In genomic region chr18:42290318-42291307, GRCh38 we compare ENCODE assay signal across 16 cellular contexts.
DNase-seq lines count a peak whose midpoint lies in the region; TF ChIP-seq lines count a peak whose summit lies in the region.
"Had no signal": no experiment of that assay in that cellular context is flagged by ENCODE, and none has a peak within 500 bp of the region (broad histone marks: within the 10 kb centered on the region; RNA-seq: fewer than 3 reads in every experiment).

No MANE protein-coding gene starts in this region.

- WGBS in endodermal cell (ENCODE audit: insufficient coverage in 1 of 2, insufficient read length in 1 of 2), 2 experiments, result 86 to 100% methylated on average over 2 to 7 of the region's 7 CpGs

- no peaks in the 10 kb centered on the region for H3K36me3 Mint-ChIP-seq in endodermal cell (ENCODE audit: low read depth)
- H3K36me3 Mint-ChIP-seq in neural progenitor cell, result no peaks in the 10 kb centered on the region
- H3K36me3 Mint-ChIP-seq: CD14-positive monocyte had no signal

- H3K4me1 Mint-ChIP-seq in endodermal cell (peaks cover 10% of the 10 kb centered on the region), neural progenitor cell (no peaks in the 10 kb centered on the region)
- H3K4me1 Mint-ChIP-seq: CD14-positive monocyte had no signal

- H3K4me1 ChIP-seq in endodermal cell (ENCODE audit: control insufficient read depth, insufficient read depth, low read length) (peaks cover 4% of the 10 kb centered on the region), neural progenitor cell (no peaks in the 10 kb centered on the region)
- H3K4me1 ChIP-seq: A549, Peyer's patch had no signal

- H3K79me2 ChIP-seq in neural progenitor cell (ENCODE audit: low read depth), result no peaks in the 10 kb centered on the region

- no peaks in the 10 kb centered on the region for H3F3A ChIP-seq in neural progenitor cell (ENCODE audit: low read depth)

- H3K27me3 Mint-ChIP-seq in endodermal cell (ENCODE audit: insufficient read depth) (no peaks in the 10 kb centered on the region), neural progenitor cell (ENCODE audit: insufficient read depth, low read depth) (no peaks in the 10 kb centered on the region)

- no peak for TF ChIP-seq CTCF in endodermal cell (conservative IDR thresholded peaks at IDR 0.05)
- no peak for TF ChIP-seq CTCF in neural progenitor cell (IDR thresholded peaks at IDR 0.05)

- H3K9me3 ChIP-seq in endodermal cell (ENCODE audit: control insufficient read depth, low read length) (no peaks in the 10 kb centered on the region), neural progenitor cell (ENCODE audit: low read depth) (no peaks in the 10 kb centered on the region)
- H3K9me3 ChIP-seq: A549, Peyer's patch had no signal

- intact Hi-C loops in posterior vena cava (cut with DNase I) (no loop called here), head of caudate nucleus (cut with DNase I) (no loop called here)

- H3K4me2 ChIP-seq in neural progenitor cell, result no peak overlapping the region
- H3K4me2 ChIP-seq: A549 had no signal

- H3K9me3 Mint-ChIP-seq in endodermal cell (no peaks in the 10 kb centered on the region), neural progenitor cell (no peaks in the 10 kb centered on the region)
- H3K9me3 Mint-ChIP-seq: CD14-positive monocyte had no signal

- H2AFZ ChIP-seq in neural progenitor cell (replicated peaks), result no peak overlapping the region

- no peaks in the 10 kb centered on the region for H4K20me1 ChIP-seq in neural progenitor cell (ENCODE audit: low read depth)

- H3K27me3 ChIP-seq in endodermal cell (ENCODE audit: control insufficient read depth, insufficient read depth, low read length, poor library complexity, severe bottlenecking) (no peaks in the 10 kb centered on the region), neural progenitor cell (no peaks in the 10 kb centered on the region)
- H3K27me3 ChIP-seq: Peyer's patch had no signal

- peak overlapping the region; percentile 63 for H3K27ac ChIP-seq in endodermal cell (ENCODE audit: low read depth, low read length)
- H3K27ac ChIP-seq in neural progenitor cell, result no peak overlapping the region
- H3K27ac ChIP-seq: A549, Peyer's patch had no signal

- H3K4me3 ChIP-seq in endodermal cell (ENCODE audit: low read length) (no peak overlapping the region), neural progenitor cell (no peak overlapping the region)
- H3K4me3 ChIP-seq: A549, GM12878, Peyer's patch had no signal

- H3K27ac Mint-ChIP-seq in endodermal cell (no peak overlapping the region), neural progenitor cell (peak overlapping the region; percentile 43)
- H3K27ac Mint-ChIP-seq: CD14-positive monocyte had no signal

- DNase-seq in NCI-H2171 treated with DMSO at 0.1 percent for 48 hours (lab: John Stamatoyannopoulos, UW) (peak; percentile 5), NCI-H2171 (lab: John Stamatoyannopoulos, UW) (no peak), NCI-H446 (lab: John Stamatoyannopoulos, UW) (peak; percentile 43 to 47), endodermal cell (no peak), neural progenitor cell (ENCODE audit: low spot score) (no peak), posterior vena cava (ENCODE audit: low spot score) (no peak), head of caudate nucleus (no peak)
- DNase-seq: COR-L47, H7, KG1, NCI-H2081 treated with DMSO at 0.1 percent for 48 hours, Peyer's patch, SIG-M5 had no signal

- no peak overlapping the region for H3K4me3 Mint-ChIP-seq in endodermal cell
- H3K4me3 Mint-ChIP-seq in neural progenitor cell, result no peak overlapping the region
- H3K4me3 Mint-ChIP-seq: CD14-positive monocyte had no signal

- no peaks in the 10 kb centered on the region for H3K36me3 ChIP-seq in endodermal cell (ENCODE audit: control insufficient read depth, insufficient read depth, low read length)
- no peaks in the 10 kb centered on the region for H3K36me3 ChIP-seq in neural progenitor cell
- H3K36me3 ChIP-seq: Peyer's patch had no signal

- H3K9ac ChIP-seq in endodermal cell (ENCODE audit: extremely low read depth, low read length, poor library complexity, severe bottlenecking), result no peak overlapping the region
- H3K9ac ChIP-seq in neural progenitor cell, result no peak overlapping the region

Comparison
In these comparisons a context has a peak if more than half of its experiments do, and no peak if none do; other contexts are left out.
1. DNase-seq: peak in NCI-H2171 treated with DMSO at 0.1 percent for 48 hours (single experiment) and NCI-H446 (2 of 2); none in NCI-H2171 (single experiment), endodermal cell (single experiment), neural progenitor cell (single experiment), posterior vena cava (single experiment) and head of caudate nucleus (0 of 42).